16 cellular contexts compared by ENCODE assay signal in genomic region chr2:223801702-223802101, GRCh38. TPM values are rescaled to one million over a fixed set of nuclear protein-coding genes. Genes with fewer than 3 reads are reported as not detected.
DNase-seq lines count a peak whose midpoint lies in the region; ATAC-seq, FAIRE-seq and TF ChIP-seq lines count a peak whose summit lies in the region.
"Had no signal": no experiment of that assay in that cellular context is flagged by ENCODE, and none has a peak within 500 bp of the region (broad histone marks: within the 10 kb centered on the region; RNA-seq: fewer than 3 reads in every experiment).

No MANE protein-coding gene starts in this region.

- no peaks in the 10 kb centered on the region for H4K20me1 ChIP-seq in PC-9 (ENCODE audit: insufficient read depth)
- no peaks in the 10 kb centered on the region for H4K20me1 ChIP-seq in astrocyte (ENCODE audit: insufficient read depth, low read length)

- H3K9me2 ChIP-seq in PC-9 (ENCODE audit: insufficient read depth), result no peaks in the 10 kb centered on the region

- TF ChIP-seq CTCF in PC-9 (conservative IDR thresholded peaks at IDR 0.05), result no peak
- no peak for TF ChIP-seq CTCF in astrocyte (IDR thresholded peaks at IDR 0.05; ENCODE audit: insufficient read depth, low read depth, low read length)

- FAIRE-seq in astrocyte (lab: Jason Lieb, UNC), result no peak
- FAIRE-seq: A204.1 had no signal

- H3K9me3 ChIP-seq in PC-9 (ENCODE audit: insufficient read depth, low read depth) (no peaks in the 10 kb centered on the region), astrocyte (ENCODE audit: insufficient read depth, low read depth, low read length) (no peaks in the 10 kb centered on the region)
- H3K9me3 ChIP-seq: SJCRH30 had no signal

- H2AFZ ChIP-seq in PC-9 (no peak overlapping the region), astrocyte (ENCODE audit: low read depth, low read length) (no peak overlapping the region)
- H2AFZ ChIP-seq: GM23338 had no signal

- no peak overlapping the region for H3K4me3 Mint-ChIP-seq in activated CD4-positive, alpha-beta memory T cell treated with anti-CD3 and anti-CD28 coated beads, Interleukin-2, amount 10 ng/mL, durations not matched to agents 7 days and 5 days
- H3K4me3 Mint-ChIP-seq in activated CD4-positive, alpha-beta memory T cell treated with anti-CD3 and anti-CD28 coated beads for 36 hours, result no peak overlapping the region
- peak overlapping the region; percentile 27 for H3K4me3 Mint-ChIP-seq in astrocyte (ENCODE audit: unreplicated experiment)
- H3K4me3 Mint-ChIP-seq in stimulated activated naive B cell treated with anti-CD40 and anti-IgM and Interleukin-4, amounts not matched to agents 10 μg/mL and 1 μg/mL and 100 μg/mL, for 72 hours, result no peak overlapping the region
- H3K4me3 Mint-ChIP-seq: GM23338 had no signal

- no peaks in the 10 kb centered on the region for H3K27me3 ChIP-seq in PC-9 (ENCODE audit: insufficient read depth, low read depth)
- no peaks in the 10 kb centered on the region for H3K27me3 ChIP-seq in astrocyte (ENCODE audit: insufficient read depth, low read length)
- H3K27me3 ChIP-seq: SJCRH30 had no signal

- H3K4me1 Mint-ChIP-seq in activated CD4-positive, alpha-beta memory T cell treated with anti-CD3 and anti-CD28 coated beads, Interleukin-2, amount 10 ng/mL, durations not matched to agents 7 days and 5 days, result peaks cover 6% of the 10 kb centered on the region
- H3K4me1 Mint-ChIP-seq in activated CD4-positive, alpha-beta memory T cell treated with anti-CD3 and anti-CD28 coated beads for 36 hours (ENCODE audit: low read depth), result peaks cover 2% of the 10 kb centered on the region
- H3K4me1 Mint-ChIP-seq in astrocyte (ENCODE audit: low read depth, unreplicated experiment), result peaks cover 10% of the 10 kb centered on the region
- peaks cover 41 to 70% of the 10 kb centered on the region in 2 donors for H3K4me1 Mint-ChIP-seq in stimulated activated naive B cell treated with anti-CD40 and anti-IgM and Interleukin-4, amounts not matched to agents 10 μg/mL and 1 μg/mL and 100 μg/mL, for 72 hours
- H3K4me1 Mint-ChIP-seq: GM23338 had no signal

- H3K79me2 ChIP-seq in PC-9 (ENCODE audit: low read depth), result peaks cover 73% of the 10 kb centered on the region
- peaks cover 3% of the 10 kb centered on the region for H3K79me2 ChIP-seq in astrocyte (ENCODE audit: insufficient read depth, low read length)

- no peaks in the 10 kb centered on the region for H3K9me3 Mint-ChIP-seq in activated CD4-positive, alpha-beta memory T cell treated with anti-CD3 and anti-CD28 coated beads, Interleukin-2, amount 10 ng/mL, durations not matched to agents 7 days and 5 days
- no peaks in the 10 kb centered on the region for H3K9me3 Mint-ChIP-seq in activated CD4-positive, alpha-beta memory T cell treated with anti-CD3 and anti-CD28 coated beads for 36 hours
- no peaks in the 10 kb centered on the region for H3K9me3 Mint-ChIP-seq in astrocyte (ENCODE audit: unreplicated experiment)
- no peaks in the 10 kb centered on the region for H3K9me3 Mint-ChIP-seq in stimulated activated naive B cell treated with anti-CD40 and anti-IgM and Interleukin-4, amounts not matched to agents 10 μg/mL and 1 μg/mL and 100 μg/mL, for 72 hours
- H3K9me3 Mint-ChIP-seq: GM23338 had no signal

- H3K4me2 ChIP-seq in PC-9 (peak overlapping the region; percentile 3; the same call in 1 of the 2 replicates), astrocyte (ENCODE audit: low read length) (no peak overlapping the region)
- H3K4me2 ChIP-seq: GM23338 had no signal

- CTCF ChIA-PET in activated CD4-positive, alpha-beta memory T cell treated with anti-CD3 and anti-CD28 coated beads, Interleukin-2, amount 10 ng/mL, durations not matched to agents 7 days and 5 days (lab: Charles Lee), result no interaction called here
- CTCF ChIA-PET in activated CD4-positive, alpha-beta memory T cell treated with anti-CD3 and anti-CD28 coated beads for 36 hours (lab: Charles Lee), result interaction anchor here (0.9 kb wide), 1 partner anchor 12 kb away, joined by 3 read pairs; no protein-coding TSS in a partner anchor
- CTCF ChIA-PET in PC-9 (lab: Charles Lee), result no interaction called here

- no peaks in the 10 kb centered on the region for H3K27me3 Mint-ChIP-seq in activated CD4-positive, alpha-beta memory T cell treated with anti-CD3 and anti-CD28 coated beads, Interleukin-2, amount 10 ng/mL, durations not matched to agents 7 days and 5 days
- H3K27me3 Mint-ChIP-seq in activated CD4-positive, alpha-beta memory T cell treated with anti-CD3 and anti-CD28 coated beads for 36 hours, result no peaks in the 10 kb centered on the region
- no peaks in the 10 kb centered on the region for H3K27me3 Mint-ChIP-seq in astrocyte (ENCODE audit: low read depth, unreplicated experiment)
- H3K27me3 Mint-ChIP-seq in stimulated activated naive B cell treated with anti-CD40 and anti-IgM and Interleukin-4, amounts not matched to agents 10 μg/mL and 1 μg/mL and 100 μg/mL, for 72 hours, result no peaks in the 10 kb centered on the region

- no peak for ATAC-seq in stimulated activated naive B cell treated with anti-CD40 and anti-IgM and Interleukin-4, amounts not matched to agents 10 μg/mL and 1 μg/mL and 100 μg/mL, for 72 hours (replicated peaks)
- ATAC-seq: GM23338 had no signal

- peaks cover 59% of the 10 kb centered on the region for H3F3A ChIP-seq in PC-9 (ENCODE audit: insufficient read depth, low read depth)

- no peak for DNase-seq in activated CD4-positive, alpha-beta memory T cell treated with anti-CD3 and anti-CD28 coated beads, Interleukin-2, amount 10 ng/mL, durations not matched to agents 7 days and 5 days
- no peak for DNase-seq in activated CD4-positive, alpha-beta memory T cell treated with anti-CD3 and anti-CD28 coated beads for 36 hours
- no peak for DNase-seq in PC-9
- no peak for DNase-seq in astrocyte (ENCODE audit: low read depth)
- no peak for DNase-seq in stimulated activated naive B cell treated with anti-CD40 and anti-IgM and Interleukin-4, amounts not matched to agents 10 μg/mL and 1 μg/mL and 100 μg/mL, for 72 hours
- no peak for DNase-seq in NCI-H510A (lab: John Stamatoyannopoulos, UW)
- no peak for DNase-seq in NCI-H2227 (lab: John Stamatoyannopoulos, UW; ENCODE audit: unreplicated experiment)
- no peak for DNase-seq in activated CD8-positive, alpha-beta memory T cell treated with anti-CD3 and anti-CD28 coated beads for 24 hours
- DNase-seq: DMS79, NCI-H1436, NCI-H2029 treated with DMSO at 0.1 percent for 48 hours, NCI-H2171 treated with DMSO at 0.1 percent for 48 hours, NCI-H82, SJCRH30 had no signal

- H3K36me3 Mint-ChIP-seq in activated CD4-positive, alpha-beta memory T cell treated with anti-CD3 and anti-CD28 coated beads, Interleukin-2, amount 10 ng/mL, durations not matched to agents 7 days and 5 days (ENCODE audit: low read depth), result no peaks in the 10 kb centered on the region
- no peaks in the 10 kb centered on the region for H3K36me3 Mint-ChIP-seq in activated CD4-positive, alpha-beta memory T cell treated with anti-CD3 and anti-CD28 coated beads for 36 hours
- H3K36me3 Mint-ChIP-seq in astrocyte (ENCODE audit: low read depth, unreplicated experiment), result peaks cover 2% of the 10 kb centered on the region
- peaks cover 17 to 33% of the 10 kb centered on the region in 2 donors for H3K36me3 Mint-ChIP-seq in stimulated activated naive B cell treated with anti-CD40 and anti-IgM and Interleukin-4, amounts not matched to agents 10 μg/mL and 1 μg/mL and 100 μg/mL, for 72 hours

- H3K9ac ChIP-seq in astrocyte (ENCODE audit: low read length), result no peak overlapping the region

- H3K27ac Mint-ChIP-seq in activated CD4-positive, alpha-beta memory T cell treated with anti-CD3 and anti-CD28 coated beads, Interleukin-2, amount 10 ng/mL, durations not matched to agents 7 days and 5 days, result peak overlapping the region; percentile 16
- H3K27ac Mint-ChIP-seq in activated CD4-positive, alpha-beta memory T cell treated with anti-CD3 and anti-CD28 coated beads for 36 hours, result no peak overlapping the region
- H3K27ac Mint-ChIP-seq in astrocyte (ENCODE audit: unreplicated experiment), result no peak overlapping the region
- peak overlapping the region; percentile 85 for H3K27ac Mint-ChIP-seq in stimulated activated naive B cell treated with anti-CD40 and anti-IgM and Interleukin-4, amounts not matched to agents 10 μg/mL and 1 μg/mL and 100 μg/mL, for 72 hours
- H3K27ac Mint-ChIP-seq: GM23338 had no signal

- H3K36me3 ChIP-seq in PC-9 (ENCODE audit: low read depth) (0 out of 2 replicates have a peak, but pooled peaks cover 3% of the 10 kb centered on the region), astrocyte (ENCODE audit: insufficient read depth, low read length) (no peaks in the 10 kb centered on the region)
- H3K36me3 ChIP-seq: SJCRH30 had no signal

- H3K4me3 ChIP-seq in PC-9, result no peak overlapping the region
- H3K4me3 ChIP-seq in astrocyte (ENCODE audit: insufficient read depth, low read depth, low read length), result no peak overlapping the region
- H3K4me3 ChIP-seq: GM23338, SJCRH30 had no signal

- peaks cover 65% of the 10 kb centered on the region for H3K4me1 ChIP-seq in PC-9 (replicated peaks; ENCODE audit: insufficient read depth)
- H3K4me1 ChIP-seq in astrocyte (ENCODE audit: insufficient read depth, low read length), result peaks cover 34% of the 10 kb centered on the region

- H3K27ac ChIP-seq in PC-9 (peak overlapping the region; percentile 95), astrocyte (ENCODE audit: low read depth, low read length) (no peak overlapping the region)
- H3K27ac ChIP-seq: SJCRH30 had no signal

- no TSS peak for BruUV-seq in PC-9 (replicated peaks; lab: Mats Ljungman, UMichigan)

- intact Hi-C loops in activated CD4-positive, alpha-beta memory T cell treated with anti-CD3 and anti-CD28 coated beads for 36 hours (cut with micrococcal nuclease), result no loop called here
- intact Hi-C loops in PC-9 (cut with micrococcal nuclease; ENCODE audit: unreplicated experiment), result no loop called here

- POLR2A ChIA-PET in activated CD4-positive, alpha-beta memory T cell treated with anti-CD3 and anti-CD28 coated beads, Interleukin-2, amount 10 ng/mL, durations not matched to agents 7 days and 5 days (lab: Charles Lee), result no interaction called here
- POLR2A ChIA-PET in activated CD4-positive, alpha-beta memory T cell treated with anti-CD3 and anti-CD28 coated beads for 36 hours (lab: Charles Lee), result no interaction called here
- POLR2A ChIA-PET in PC-9 (lab: Charles Lee; ENCODE audit: unreplicated experiment), result no interaction called here

RNA-seq across cellular contexts. Expression of gene AP1S3, which starts 35.7 kb away (rescaled TPM):
- total RNA-seq in activated CD4-positive, alpha-beta memory T cell treated with anti-CD3 and anti-CD28 coated beads, Interleukin-2, amount 10 ng/mL, durations not matched to agents 7 days and 5 days, result 1 to 10 TPM; 6.4 to 6.9 TPM
- 10 to 100 TPM; 10.1 to 12.1 TPM for total RNA-seq in activated CD4-positive, alpha-beta memory T cell treated with anti-CD3 and anti-CD28 coated beads for 36 hours
- total RNA-seq in PC-9 (2021) (61.3 and 73.3 TPM in 2 replicates), astrocyte (11.1 and 14.3 TPM in 2 replicates)
- total RNA-seq: SJCRH30 had no signal

Comparison
In these comparisons a context has a peak if more than half of its experiments do, and no peak if none do; other contexts are left out.
1. H3K27ac Mint-ChIP-seq: peak in activated CD4-positive, alpha-beta memory T cell treated with anti-CD3 and anti-CD28 coated beads, Interleukin-2, amount 10 ng/mL, durations not matched to agents 7 days and 5 days (single experiment) and stimulated activated naive B cell treated with anti-CD40 and anti-IgM and Interleukin-4, amounts not matched to agents 10 μg/mL and 1 μg/mL and 100 μg/mL, for 72 hours (single experiment); none in activated CD4-positive, alpha-beta memory T cell treated with anti-CD3 and anti-CD28 coated beads for 36 hours (single experiment) and astrocyte (single experiment).